In the genomic region with DNA sequence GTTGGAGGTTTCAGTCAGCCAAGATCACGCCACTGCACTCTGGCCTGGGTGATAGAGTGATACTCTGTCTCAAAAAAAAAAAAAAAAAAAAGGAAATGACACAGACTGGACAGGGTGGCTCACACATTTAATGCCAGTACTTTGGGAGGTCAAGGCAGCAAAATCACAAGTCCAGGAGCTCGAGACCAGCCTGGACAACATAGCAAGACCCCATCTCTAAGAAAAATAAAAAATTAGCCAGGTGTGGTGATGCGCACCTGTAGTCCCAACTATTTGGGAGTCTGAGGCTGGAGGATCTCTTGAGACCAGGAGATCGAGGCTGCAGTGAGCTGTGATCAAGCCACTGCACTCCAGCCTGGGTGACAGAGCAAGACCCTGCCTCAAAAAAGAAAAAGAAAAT, we compare ENCODE assay signal across 10 cellular contexts. TPM values are rescaled to one million over a fixed set of nuclear protein-coding genes. Genes with fewer than 3 reads are reported as not detected.
"Had no signal": no experiment of that assay in that cellular context is flagged by ENCODE, and none has a peak within 500 bp of the region (broad histone marks: within the 10 kb centered on the region; RNA-seq: fewer than 3 reads in every experiment).

No MANE protein-coding gene starts in this region.

- DNase-seq: IMR-90, KBM-7, KG1 had no signal

- FAIRE-seq: HepG2, HTR-8/SVneo had no signal

- H3K4me3 Mint-ChIP-seq: IgD-negative memory B cell had no signal

- H3K9ac ChIP-seq: KMS-11 had no signal

- ATAC-seq: HepG2 had no signal

- H3K4me2 ChIP-seq: KMS-11 had no signal

- H3K27ac Mint-ChIP-seq: IgD-negative memory B cell had no signal

- H3K27ac ChIP-seq: HL-60, KMS-11 had no signal

RNA-seq across cellular contexts. Expression of a gene that starts 35.5 kb away (rescaled TPM):
- total RNA-seq: HT-29, HT1080, IMR-90 had no signal
- polyA plus RNA-seq: IgD-negative memory B cell, IMR-90 had no signal
